ENCODE assay signal across 1 cellular context in genomic region chr3:171646357-171647133, GRCh38.
TF ChIP-seq lines count a peak whose summit lies in the region.

No MANE protein-coding gene starts in this region.

TF ChIP-seq in K562, 482 proteins besides CTCF, POLR2A, EP300 and RAD21 (continued from another document):
- TF ChIP-seq ZBTB40 (IDR thresholded peaks at IDR 0.05) (0 out of 2 replicates have a peak, but pooled peaks have one; percentile 38), ZBTB40 (CRISPR knock-in tag; IDR thresholded peaks at IDR 0.05) (no peak), TCF3 (CRISPR knock-in tag; IDR thresholded peaks at IDR 0.05) (0 out of 2 replicates have a peak, but pooled peaks have one; percentile 9), MGA (IDR thresholded peaks at IDR 0.05) (peak; percentile 37; the same call in 1 of the 2 replicates), SMC3 (conservative IDR thresholded peaks at IDR 0.05; ENCODE audit: insufficient read depth, low read depth, low read length) (peak; percentile 38; the same call in 1 of the 2 replicates), CBFA2T3 (IDR thresholded peaks at IDR 0.05) (peak; percentile 57), CBFA2T2 (conservative IDR thresholded peaks at IDR 0.05) (0 out of 2 replicates have a peak, but pooled peaks have one; percentile 17), TAL1 (IDR thresholded peaks at IDR 0.05) (peak; percentile 20; the same call in 1 of the 2 replicates), E4F1 (CRISPR knock-in tag; IDR thresholded peaks at IDR 0.05; ENCODE audit: borderline replicate concordance) (no peak)
